ENCODE assay signal across 12 cellular contexts in genomic region chr17:81391268-81391963, GRCh38. TPM values are rescaled to one million over a fixed set of nuclear protein-coding genes. Genes with fewer than 3 reads are reported as not detected.
DNase-seq lines count a peak whose midpoint lies in the region; ATAC-seq and TF ChIP-seq lines count a peak whose summit lies in the region.
"Had no signal": no experiment of that assay in that cellular context is flagged by ENCODE, and none has a peak within 500 bp of the region (broad histone marks: within the 10 kb centered on the region; RNA-seq: fewer than 3 reads in every experiment).

No MANE protein-coding gene starts in this region.

- H3K27me3 ChIP-seq in GM23338 (ENCODE audit: insufficient read depth), result peaks cover 88% of the 10 kb centered on the region
- no peaks in the 10 kb centered on the region for H3K27me3 ChIP-seq in ascending aorta
- H3K27me3 ChIP-seq in left lung, result peaks cover 0 to 87% of the 10 kb centered on the region in 2 donors
- H3K27me3 ChIP-seq in skeletal muscle tissue (ENCODE audit: control insufficient read depth in 3 of 3, insufficient read depth in 3 of 3, low read length in 3 of 3), result peaks cover 0 to 6% (median 0%) of the 10 kb centered on the region in 3 donors

- H3K9me2 ChIP-seq in GM23338 (ENCODE audit: insufficient read depth), result no peaks in the 10 kb centered on the region

- no peaks in the 10 kb centered on the region; the same call in 1 of the 3 replicates for H3K9me3 Mint-ChIP-seq in GM23338
- H3K9me3 Mint-ChIP-seq in activated CD8-positive, alpha-beta T cell treated with anti-CD3 and anti-CD28 coated beads, Interleukin-2, amount 10 ng/mL, durations not matched to agents 7 days and 5 days (ENCODE audit: insufficient read depth), result no peaks in the 10 kb centered on the region
- H3K9me3 Mint-ChIP-seq: stimulated activated naive B cell treated with anti-CD40 and anti-IgM and Interleukin-4, amounts not matched to agents 10 μg/mL and 1 μg/mL and 100 μg/mL, for 72 hours had no signal

- H3K79me2 ChIP-seq in GM23338 (replicated peaks; ENCODE audit: insufficient read depth), result no peaks in the 10 kb centered on the region

- H3K36me3 Mint-ChIP-seq in GM23338 (ENCODE audit: low read depth), result no peaks in the 10 kb centered on the region; the same call in 2 of the 3 replicates
- peaks cover 7% of the 10 kb centered on the region for H3K36me3 Mint-ChIP-seq in activated CD8-positive, alpha-beta T cell treated with anti-CD3 and anti-CD28 coated beads, Interleukin-2, amount 10 ng/mL, durations not matched to agents 7 days and 5 days (ENCODE audit: low read depth)
- H3K36me3 Mint-ChIP-seq: stimulated activated naive B cell treated with anti-CD40 and anti-IgM and Interleukin-4, amounts not matched to agents 10 μg/mL and 1 μg/mL and 100 μg/mL, for 72 hours had no signal

- no peak overlapping the region for H3K4me2 ChIP-seq in GM23338

- peaks cover 14% of the 10 kb centered on the region; the same call in 1 of the 2 replicates for H3F3A ChIP-seq in GM23338 (replicated peaks; ENCODE audit: low read depth)

- ATAC-seq in GM23338, result no peak
- no peak for ATAC-seq in left lung
- ATAC-seq in activated CD8-positive, alpha-beta T cell treated with anti-CD3 and anti-CD28 coated beads, Interleukin-2, amount 10 ng/mL, durations not matched to agents 7 days and 5 days, result no peak
- no peak for ATAC-seq in GM21529 (IDR thresholded peaks at IDR 0.05; ENCODE audit: unreplicated experiment)
- ATAC-seq: stimulated activated naive B cell treated with anti-CD40 and anti-IgM and Interleukin-4, amounts not matched to agents 10 μg/mL and 1 μg/mL and 100 μg/mL, for 72 hours had no signal

- TF ChIP-seq CTCF in GM23338 (conservative IDR thresholded peaks at IDR 0.05; ENCODE audit: low read depth in 2 of 2) (no peak), ascending aorta (IDR thresholded peaks at IDR 0.05) (no peak), left lung (IDR thresholded peaks at IDR 0.05) (no peak)

- POLR2A ChIA-PET in activated CD8-positive, alpha-beta T cell treated with anti-CD3 and anti-CD28 coated beads, Interleukin-2, amount 10 ng/mL, durations not matched to agents 7 days and 5 days (lab: Charles Lee), result no interaction called here

- no peak for TF ChIP-seq POLR2A in erythroblast (IDR thresholded peaks at IDR 0.05; ENCODE audit: low read length)

- H3K36me3 ChIP-seq in GM23338 (ENCODE audit: insufficient read depth) (no peaks in the 10 kb centered on the region), ascending aorta (no peaks in the 10 kb centered on the region), left lung (no peaks in the 10 kb centered on the region), skeletal muscle tissue (ENCODE audit: control insufficient read depth in 3 of 3, insufficient read depth in 3 of 3, low read length in 3 of 3) (peaks cover 0 to 3% (median 3%) of the 10 kb centered on the region in 3 donors)

- H3K4me1 Mint-ChIP-seq in GM23338, result peaks cover 43% of the 10 kb centered on the region
- H3K4me1 Mint-ChIP-seq in activated CD8-positive, alpha-beta T cell treated with anti-CD3 and anti-CD28 coated beads, Interleukin-2, amount 10 ng/mL, durations not matched to agents 7 days and 5 days (ENCODE audit: low read depth), result peaks cover 13% of the 10 kb centered on the region

- H3K4me3 Mint-ChIP-seq in GM23338, result no peak overlapping the region; the same call in 2 of the 3 replicates
- H3K4me3 Mint-ChIP-seq in activated CD8-positive, alpha-beta T cell treated with anti-CD3 and anti-CD28 coated beads, Interleukin-2, amount 10 ng/mL, durations not matched to agents 7 days and 5 days, result no peak overlapping the region
- H3K4me3 Mint-ChIP-seq: stimulated activated naive B cell treated with anti-CD40 and anti-IgM and Interleukin-4, amounts not matched to agents 10 μg/mL and 1 μg/mL and 100 μg/mL, for 72 hours had no signal

- H3K9me3 ChIP-seq in ascending aorta, result no peaks in the 10 kb centered on the region
- H3K9me3 ChIP-seq in left lung, result no peaks in the 10 kb centered on the region
- no peaks in the 10 kb centered on the region for H3K9me3 ChIP-seq in skeletal muscle tissue (ENCODE audit: control insufficient read depth in 3 of 3, low read length in 3 of 3)

- DNase-seq in GM23338 (ENCODE audit: low spot score) (no peak), ascending aorta (ENCODE audit: low spot score in 2 of 2) (no peak), left lung (no peak), erythroblast (lab: John Stamatoyannopoulos, UW) (no peak), NCI-H1436 treated with DMSO at 0.1 percent for 48 hours (lab: John Stamatoyannopoulos, UW) (no peak)
- no peak for DNase-seq in activated CD8-positive, alpha-beta T cell treated with anti-CD3 and anti-CD28 coated beads, Interleukin-2, amount 10 ng/mL, durations not matched to agents 7 days and 5 days
- DNase-seq: activated T-cell treated with anti-CD3 and anti-CD28 coated beads, Interleukin-2, amount 50 U/mL, for 1 hour; GDM1; NCI-H1694 treated with DMSO at 0.1 percent for 48 hours; stimulated activated naive B cell treated with anti-CD40 and anti-IgM and Interleukin-4, amounts not matched to agents 10 μg/mL and 1 μg/mL and 100 μg/mL, for 72 hours had no signal

- no peak overlapping the region for H3K27ac ChIP-seq in GM23338 (ENCODE audit: low read depth)
- H3K27ac ChIP-seq in ascending aorta, result peak overlapping the region; percentile 93 to 97
- H3K27ac ChIP-seq in left lung, result peak overlapping the region; percentile 93 to 94
- H3K27ac ChIP-seq in skeletal muscle tissue (ENCODE audit: low read depth, low read length), result peak overlapping the region; percentile 92

- H2AFZ ChIP-seq in GM23338, result no peak overlapping the region

- peaks cover 65% of the 10 kb centered on the region for H3K4me1 ChIP-seq in GM23338 (ENCODE audit: insufficient read depth)
- peaks cover 16 to 39% of the 10 kb centered on the region in 2 donors for H3K4me1 ChIP-seq in ascending aorta
- peaks cover 38 to 83% of the 10 kb centered on the region in 2 donors for H3K4me1 ChIP-seq in left lung
- peaks cover 49 to 73% (median 52%) of the 10 kb centered on the region in 3 donors for H3K4me1 ChIP-seq in skeletal muscle tissue (ENCODE audit: control insufficient read depth in 3 of 3, insufficient read depth in 3 of 3, low read length in 3 of 3)

- H3K27ac Mint-ChIP-seq in GM23338, result no peak overlapping the region
- H3K27ac Mint-ChIP-seq in activated CD8-positive, alpha-beta T cell treated with anti-CD3 and anti-CD28 coated beads, Interleukin-2, amount 10 ng/mL, durations not matched to agents 7 days and 5 days, result no peak overlapping the region
- H3K27ac Mint-ChIP-seq: stimulated activated naive B cell treated with anti-CD40 and anti-IgM and Interleukin-4, amounts not matched to agents 10 μg/mL and 1 μg/mL and 100 μg/mL, for 72 hours had no signal

- H4K20me1 ChIP-seq in GM23338 (replicated peaks; ENCODE audit: insufficient read depth), result peaks cover 10% of the 10 kb centered on the region

- intact Hi-C loops in ascending aorta (cut with DNase I) (no loop called here), left lung (cut with DNase I) (loop anchor here in 1 of 2 donors (10.0 kb wide), 1 partner anchor 93 kb away; no protein-coding TSS in a partner anchor)

- peaks cover 80% of the 10 kb centered on the region for H3K27me3 Mint-ChIP-seq in GM23338 (ENCODE audit: insufficient read depth, low read depth, poor library complexity)
- peaks cover 56% of the 10 kb centered on the region for H3K27me3 Mint-ChIP-seq in activated CD8-positive, alpha-beta T cell treated with anti-CD3 and anti-CD28 coated beads, Interleukin-2, amount 10 ng/mL, durations not matched to agents 7 days and 5 days (ENCODE audit: low read depth)

- CTCF ChIA-PET in activated CD8-positive, alpha-beta T cell treated with anti-CD3 and anti-CD28 coated beads, Interleukin-2, amount 10 ng/mL, durations not matched to agents 7 days and 5 days (lab: Charles Lee), result no interaction called here

- peak overlapping the region; percentile 85 to 96 (median 92) for H3K9ac ChIP-seq in skeletal muscle tissue (ENCODE audit: low read depth in 1 of 3, low read length in 3 of 3)

- H3K4me3 ChIP-seq in GM23338 (0 out of 2 replicates have a peak overlapping the region, but pooled peaks have one; percentile 50), ascending aorta (peak overlapping the region; percentile 85 to 93), left lung (no peak overlapping the region), skeletal muscle tissue (ENCODE audit: low read length in 3 of 3) (peak overlapping the region; percentile 65 to 72 (median 71))

TF ChIP-seq in GM23338, 12 proteins besides CTCF, POLR2A, EP300 and RAD21:
- no peak for TF ChIP-seq EZH2 (IDR thresholded peaks at IDR 0.05; ENCODE audit: low read depth, unreplicated experiment)
- TF ChIP-seq NANOG (IDR thresholded peaks at IDR 0.05; ENCODE audit: borderline replicate concordance), result no peak
- TF ChIP-seq EZH2phosphoT487 (IDR thresholded peaks at IDR 0.05; ENCODE audit: unreplicated experiment), result no peak
- no peak for TF ChIP-seq CREB1 (CRISPR knock-in tag; IDR thresholded peaks at IDR 0.05; ENCODE audit: low read depth)
- TF ChIP-seq STAT1 (IDR thresholded peaks at IDR 0.05; ENCODE audit: unreplicated experiment), result no peak
- no peak for TF ChIP-seq POLR2AphosphoS5 (IDR thresholded peaks at IDR 0.05; ENCODE audit: low read depth)
- TF ChIP-seq ETS1 (IDR thresholded peaks at IDR 0.05), result no peak
- TF ChIP-seq JUNB (IDR thresholded peaks at IDR 0.05; ENCODE audit: unreplicated experiment), result no peak

RNA-seq across cellular contexts. Expression of gene BAHCC1, which starts 3.8 kb away (rescaled TPM):
- total RNA-seq in GM23338 (2014; rRNA removed; shearing (Covaris generic)), result 1.1 and 1.8 TPM in 2 replicates
- 0.17 and 0.24 TPM in 2 replicates for polyA plus RNA-seq in GM23338 (2016; fragmentation: Nextera tagmentation; extraction: Ambion mirVana)
- 29.1 TPM for total RNA-seq in ascending aorta
- total RNA-seq in left lung, result 10 to 100 TPM; 13.6 to 19.8 TPM
- total RNA-seq in skeletal muscle tissue, result 8.4 TPM
- total RNA-seq in activated CD8-positive, alpha-beta T cell treated with anti-CD3 and anti-CD28 coated beads, Interleukin-2, amount 10 ng/mL, durations not matched to agents 7 days and 5 days, result under 1 TPM; 0.87 to 0.91 TPM

Comparison
In these comparisons a context has a peak if more than half of its experiments do, and no peak if none do; other contexts are left out.
1. H3K4me3 ChIP-seq: peak in GM23338 (single experiment), ascending aorta (2 of 2) and skeletal muscle tissue (3 of 3); none in left lung (0 of 2).